ENCODE assay signal across 2 cellular contexts in genomic region chr5:173853370-173854131, GRCh38.
TF ChIP-seq lines count a peak whose summit lies in the region.

No MANE protein-coding gene starts in this region.

TF ChIP-seq in neural cell, 6 proteins besides CTCF, POLR2A, EP300 and RAD21:
- TF ChIP-seq REST (IDR thresholded peaks at IDR 0.05; ENCODE audit: borderline replicate concordance) (no peak), MXI1 (conservative IDR thresholded peaks at IDR 0.05; ENCODE audit: poor library complexity, severe bottlenecking) (no peak), SMC3 (conservative IDR thresholded peaks at IDR 0.05; ENCODE audit: poor library complexity) (no peak), TAF1 (IDR thresholded peaks at IDR 0.05; ENCODE audit: low read depth) (no peak), EZH2 (IDR thresholded peaks at IDR 0.05; ENCODE audit: borderline replicate concordance, insufficient read depth, low read length, poor library complexity, severe bottlenecking) (no peak), POLR2AphosphoS5 (IDR thresholded peaks at IDR 0.05) (no peak)

TF ChIP-seq in WTC11, 78 proteins besides CTCF, POLR2A, EP300 and RAD21:
- TF ChIP-seq, protein P1, sequence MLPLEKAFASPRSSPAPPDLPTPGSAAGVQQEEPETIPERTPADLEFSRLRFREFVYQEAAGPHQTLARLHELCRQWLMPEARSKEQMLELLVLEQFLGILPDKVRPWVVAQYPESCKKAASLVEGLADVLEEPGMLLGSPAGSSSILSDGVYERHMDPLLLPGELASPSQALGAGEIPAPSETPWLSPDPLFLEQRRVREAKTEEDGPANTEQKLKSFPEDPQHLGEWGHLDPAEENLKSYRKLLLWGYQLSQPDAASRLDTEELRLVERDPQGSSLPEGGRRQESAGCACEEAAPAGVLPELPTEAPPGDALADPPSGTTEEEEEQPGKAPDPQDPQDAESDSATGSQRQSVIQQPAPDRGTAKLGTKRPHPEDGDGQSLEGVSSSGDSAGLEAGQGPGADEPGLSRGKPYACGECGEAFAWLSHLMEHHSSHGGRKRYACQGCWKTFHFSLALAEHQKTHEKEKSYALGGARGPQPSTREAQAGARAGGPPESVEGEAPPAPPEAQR (CRISPR knock-in tag; IDR thresholded peaks at IDR 0.05) = no peak
- TF ChIP-seq, protein P2, sequence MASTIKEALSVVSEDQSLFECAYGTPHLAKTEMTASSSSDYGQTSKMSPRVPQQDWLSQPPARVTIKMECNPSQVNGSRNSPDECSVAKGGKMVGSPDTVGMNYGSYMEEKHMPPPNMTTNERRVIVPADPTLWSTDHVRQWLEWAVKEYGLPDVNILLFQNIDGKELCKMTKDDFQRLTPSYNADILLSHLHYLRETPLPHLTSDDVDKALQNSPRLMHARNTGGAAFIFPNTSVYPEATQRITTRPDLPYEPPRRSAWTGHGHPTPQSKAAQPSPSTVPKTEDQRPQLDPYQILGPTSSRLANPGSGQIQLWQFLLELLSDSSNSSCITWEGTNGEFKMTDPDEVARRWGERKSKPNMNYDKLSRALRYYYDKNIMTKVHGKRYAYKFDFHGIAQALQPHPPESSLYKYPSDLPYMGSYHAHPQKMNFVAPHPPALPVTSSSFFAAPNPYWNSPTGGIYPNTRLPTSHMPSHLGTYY (CRISPR knock-in tag; IDR thresholded peaks at IDR 0.05) = no peak
- TF ChIP-seq ZNF281 (CRISPR knock-in tag; IDR thresholded peaks at IDR 0.05) = no peak
- no peak for TF ChIP-seq JAZF1 (CRISPR knock-in tag; IDR thresholded peaks at IDR 0.05)
- TF ChIP-seq CREB1 (CRISPR knock-in tag; IDR thresholded peaks at IDR 0.05) = no peak
- no peak for TF ChIP-seq NR1H2 (CRISPR knock-in tag; IDR thresholded peaks at IDR 0.05)
- no peak for TF ChIP-seq ATF6 (CRISPR knock-in tag; IDR thresholded peaks at IDR 0.05)
- TF ChIP-seq TEAD4 (CRISPR knock-in tag; IDR thresholded peaks at IDR 0.05) = no peak
- no peak for TF ChIP-seq JUN (CRISPR knock-in tag; IDR thresholded peaks at IDR 0.05)
- no peak for TF ChIP-seq ZBTB21 (CRISPR knock-in tag; IDR thresholded peaks at IDR 0.05; ENCODE audit: borderline replicate concordance)
- TF ChIP-seq, protein P3, sequence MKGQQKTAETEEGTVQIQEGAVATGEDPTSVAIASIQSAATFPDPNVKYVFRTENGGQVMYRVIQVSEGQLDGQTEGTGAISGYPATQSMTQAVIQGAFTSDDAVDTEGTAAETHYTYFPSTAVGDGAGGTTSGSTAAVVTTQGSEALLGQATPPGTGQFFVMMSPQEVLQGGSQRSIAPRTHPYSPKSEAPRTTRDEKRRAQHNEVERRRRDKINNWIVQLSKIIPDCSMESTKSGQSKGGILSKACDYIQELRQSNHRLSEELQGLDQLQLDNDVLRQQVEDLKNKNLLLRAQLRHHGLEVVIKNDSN (CRISPR knock-in tag; IDR thresholded peaks at IDR 0.05) = no peak
- TF ChIP-seq TEAD1 (CRISPR knock-in tag; IDR thresholded peaks at IDR 0.05) = no peak
- TF ChIP-seq, protein P4, sequence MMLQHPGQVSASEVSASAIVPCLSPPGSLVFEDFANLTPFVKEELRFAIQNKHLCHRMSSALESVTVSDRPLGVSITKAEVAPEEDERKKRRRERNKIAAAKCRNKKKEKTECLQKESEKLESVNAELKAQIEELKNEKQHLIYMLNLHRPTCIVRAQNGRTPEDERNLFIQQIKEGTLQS (CRISPR knock-in tag; conservative IDR thresholded peaks at IDR 0.05) = no peak
- TF ChIP-seq ARID4B (CRISPR knock-in tag; IDR thresholded peaks at IDR 0.05; ENCODE audit: borderline replicate concordance) = no peak
- TF ChIP-seq ETV6 (CRISPR knock-in tag; IDR thresholded peaks at IDR 0.05) = no peak
- no peak for TF ChIP-seq GRHL2 (CRISPR knock-in tag; IDR thresholded peaks at IDR 0.05; ENCODE audit: insufficient replicate concordance, severe bottlenecking)
